14 cellular contexts compared by ENCODE assay signal in the genomic region with DNA sequence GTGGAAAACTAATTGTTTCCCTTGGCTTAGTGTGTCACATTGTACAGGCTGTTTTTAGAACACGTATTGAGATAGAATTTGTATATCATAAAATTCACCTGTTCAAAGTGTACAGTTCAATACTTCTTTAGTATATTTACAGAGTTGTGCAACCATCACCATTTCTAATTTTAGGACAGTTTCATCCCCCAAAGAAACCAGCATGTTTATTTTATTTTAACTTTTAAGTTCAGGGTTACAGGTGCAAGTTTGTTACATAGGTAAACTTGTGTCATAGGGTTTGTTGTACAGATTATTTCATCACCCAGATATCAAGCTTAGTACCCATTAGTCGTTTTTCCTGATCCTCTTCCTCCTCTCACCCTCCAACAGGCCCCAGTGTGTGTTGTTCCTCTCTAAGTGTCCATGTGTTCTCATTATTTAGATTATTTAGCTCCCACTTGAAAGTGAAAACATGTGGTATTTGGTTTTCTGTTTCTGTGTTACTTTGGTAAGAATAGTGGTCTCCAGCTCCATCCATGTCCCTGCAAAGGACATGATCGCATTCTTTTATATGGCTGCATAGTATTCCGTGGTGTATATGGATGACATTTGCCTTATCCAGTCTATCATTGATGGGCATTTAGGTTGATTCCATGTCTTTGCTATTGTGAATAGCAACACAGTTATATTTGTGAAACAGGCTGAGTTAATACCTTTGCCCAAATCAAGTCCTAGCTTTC. TPM values are rescaled to one million over a fixed set of nuclear protein-coding genes. Genes with fewer than 3 reads are reported as not detected.
"Had no signal": no experiment of that assay in that cellular context is flagged by ENCODE, and none has a peak within 500 bp of the region (broad histone marks: within the 10 kb centered on the region; RNA-seq: fewer than 3 reads in every experiment).

No MANE protein-coding gene starts in this region.

- H3K4me3 Mint-ChIP-seq: activated CD4-positive, alpha-beta T cell treated with anti-CD3 and anti-CD28 coated beads, Interleukin-2, amount 10 ng/mL, durations not matched to agents 7 days and 5 days; effector memory CD8-positive, alpha-beta T cell; mesothelial cell of epicardium; nephron progenitor cell; stimulated activated effector memory CD8-positive, alpha-beta T cell treated with anti-CD3 and anti-CD28 coated beads, Interleukin-12 subunit alpha, Interleukin-12 subunit beta, amount 100 ng/mL, for 72 hours had no signal

- DNase-seq: activated CD4-positive, alpha-beta T cell treated with anti-CD3 and anti-CD28 coated beads, Interleukin-2, amount 10 ng/mL, durations not matched to agents 7 days and 5 days; activated CD8-positive, alpha-beta memory T cell treated with anti-CD3 and anti-CD28 coated beads, Interleukin-2, amount 50 U/mL, for 48 hours; activated naive CD4-positive, alpha-beta T cell; dermis blood vessel endothelial cell; effector memory CD8-positive, alpha-beta T cell; hippocampal formation; lower lobe of right lung; nephron progenitor cell had no signal

- H3K27me3 ChIP-seq: ascending aorta, thyroid gland had no signal

- H3K4me1 Mint-ChIP-seq: activated CD4-positive, alpha-beta T cell treated with anti-CD3 and anti-CD28 coated beads, Interleukin-2, amount 10 ng/mL, durations not matched to agents 7 days and 5 days; stimulated activated effector memory CD8-positive, alpha-beta T cell treated with anti-CD3 and anti-CD28 coated beads, Interleukin-12 subunit alpha, Interleukin-12 subunit beta, amount 100 ng/mL, for 72 hours had no signal

- H3K36me3 ChIP-seq: ascending aorta, lower lobe of right lung, thyroid gland had no signal

- H3K4me1 ChIP-seq: ascending aorta had no signal

- H3K9me3 ChIP-seq: ascending aorta, lower lobe of right lung, thyroid gland had no signal

- ATAC-seq: effector memory CD8-positive, alpha-beta T cell; stimulated activated effector memory CD8-positive, alpha-beta T cell treated with anti-CD3 and anti-CD28 coated beads, Interleukin-12 subunit alpha, Interleukin-12 subunit beta, amount 100 ng/mL, for 72 hours had no signal

- H3K4me3 ChIP-seq: ascending aorta, lower lobe of right lung, thyroid gland had no signal

- H3K27ac Mint-ChIP-seq: activated CD4-positive, alpha-beta T cell treated with anti-CD3 and anti-CD28 coated beads, Interleukin-2, amount 10 ng/mL, durations not matched to agents 7 days and 5 days; effector memory CD8-positive, alpha-beta T cell; mesothelial cell of epicardium; nephron progenitor cell; stimulated activated effector memory CD8-positive, alpha-beta T cell treated with anti-CD3 and anti-CD28 coated beads, Interleukin-12 subunit alpha, Interleukin-12 subunit beta, amount 100 ng/mL, for 72 hours had no signal

- H3K9me3 Mint-ChIP-seq: activated CD4-positive, alpha-beta T cell treated with anti-CD3 and anti-CD28 coated beads, Interleukin-2, amount 10 ng/mL, durations not matched to agents 7 days and 5 days; effector memory CD8-positive, alpha-beta T cell; mesothelial cell of epicardium; stimulated activated effector memory CD8-positive, alpha-beta T cell treated with anti-CD3 and anti-CD28 coated beads, Interleukin-12 subunit alpha, Interleukin-12 subunit beta, amount 100 ng/mL, for 72 hours had no signal

- H3K36me3 Mint-ChIP-seq: mesothelial cell of epicardium; stimulated activated effector memory CD8-positive, alpha-beta T cell treated with anti-CD3 and anti-CD28 coated beads, Interleukin-12 subunit alpha, Interleukin-12 subunit beta, amount 100 ng/mL, for 72 hours had no signal

- H3K27ac ChIP-seq: ascending aorta, lower lobe of right lung, thyroid gland had no signal

RNA-seq across cellular contexts. Expression of a gene that starts 58.2 kb away (rescaled TPM):
- total RNA-seq: activated CD4-positive, alpha-beta T cell treated with anti-CD3 and anti-CD28 coated beads, Interleukin-2, amount 10 ng/mL, durations not matched to agents 7 days and 5 days; ascending aorta; chondrocyte; dermis blood vessel endothelial cell; omental fat pad had no signal
